Comparison of ENCODE assay signal across 8 cellular contexts in genomic region chr2:238320246-238320647, GRCh38.
DNase-seq lines count a peak whose midpoint lies in the region; ATAC-seq lines count a peak whose summit lies in the region.

TSS of gene TRAF3IP1 (plus strand) at chr2:238320518. CDS start at chr2:238320663, 145 bp downstream.

- peak within 1 kb of the TSS; percentile 74 to 96 (median 91) for H3K4me2 ChIP-seq in BLaER1 treated with 17β-estradiol and CSF1 and Interleukin-3, amounts not matched to agents 10 nM and 100 nM

- H3K36me3 ChIP-seq in BLaER1 treated with 17β-estradiol and CSF1 and Interleukin-3, amounts not matched to agents 10 nM and 100 nM: peaks cover 0 to 13% (median 5%) of the 10 kb centered on the region in 11 experiments; a peak in 7 of 22 replicates

- peak within 1 kb of the TSS; percentile 83 to 97 (median 92) for H3K4me3 ChIP-seq in BLaER1 treated with 17β-estradiol and CSF1 and Interleukin-3, amounts not matched to agents 10 nM and 100 nM

- peaks cover 9 to 21% (median 15%) of the 10 kb centered on the region in 10 experiments; a peak in 19 of 20 replicates for H3K4me1 ChIP-seq in BLaER1 treated with 17β-estradiol and CSF1 and Interleukin-3, amounts not matched to agents 10 nM and 100 nM

- ATAC-seq in GM19395 (IDR thresholded peaks at IDR 0.05; ENCODE audit: unreplicated experiment): peak; percentile 92
- peak; percentile 92 for ATAC-seq in HG03558 (IDR thresholded peaks at IDR 0.05; ENCODE audit: extremely low read depth, unreplicated experiment)

- peak within 1 kb of the TSS; percentile 69 to 87 (median 82) for H3K9ac ChIP-seq in BLaER1 treated with 17β-estradiol and CSF1 and Interleukin-3, amounts not matched to agents 10 nM and 100 nM

- H3K9me3 ChIP-seq in BLaER1 treated with 17β-estradiol and CSF1 and Interleukin-3, amounts not matched to agents 10 nM and 100 nM (replicated peaks in 1 of 11): no peaks in the 10 kb centered on the region

- peaks cover 0 to 23% (median 11%) of the 10 kb centered on the region in 11 experiments; a peak in 12 of 22 replicates for H4K20me1 ChIP-seq in BLaER1 treated with 17β-estradiol and CSF1 and Interleukin-3, amounts not matched to agents 10 nM and 100 nM

- DNase-seq in NCI-H82 (lab: John Stamatoyannopoulos, UW) (peak; percentile 97), medulla oblongata (ENCODE audit: extremely low spot score) (peak; percentile 93)
- peak; percentile 45 to 81 for DNase-seq in activated CD8-positive, alpha-beta memory T cell treated with anti-CD3 and anti-CD28 coated beads for 1 hour (ENCODE audit: extremely low read depth in 1 of 2, low read depth in 1 of 2)
- DNase-seq in effector CD8-positive, alpha-beta T cell (lab: John Stamatoyannopoulos, UW): peak; percentile 83
- DNase-seq in stimulated activated CD4-positive, alpha-beta T cell treated with anti-CD3 and anti-CD28 coated beads, TNF-alpha, amount 100 ng/mL, for 4 hours (ENCODE audit: low read depth in 3 of 3): peak; percentile 71 to 76 (median 71)

- no peaks in the 10 kb centered on the region; a peak in 1 of 22 replicates for H3K27me3 ChIP-seq in BLaER1 treated with 17β-estradiol and CSF1 and Interleukin-3, amounts not matched to agents 10 nM and 100 nM

- H3K27ac ChIP-seq in BLaER1 treated with 17β-estradiol and CSF1 and Interleukin-3, amounts not matched to agents 10 nM and 100 nM: peak within 1 kb of the TSS; percentile 9 to 61 (median 49); a peak in 16 of 22 replicates

Comparison
In these comparisons a context has a peak if more than half of its experiments do, and no peak if none do; other contexts are left out.
1. Peak in every context shown above with its lines: DNase-seq, ATAC-seq, H3K4me3 ChIP-seq and H3K27ac ChIP-seq.